Comparison of ENCODE assay signal across 10 cellular contexts in genomic region chr2:72089028-72089427, GRCh38. TPM values are rescaled to one million over a fixed set of nuclear protein-coding genes. Genes with fewer than 3 reads are reported as not detected.
"Had no signal": no experiment of that assay in that cellular context is flagged by ENCODE, and none has a peak within 500 bp of the region (broad histone marks: within the 10 kb centered on the region; RNA-seq: fewer than 3 reads in every experiment).

No MANE protein-coding gene starts in this region.

- FAIRE-seq: H54, HTR-8/SVneo had no signal

- H3K4me3 ChIP-seq: GM23248 had no signal

- H3K9ac ChIP-seq: GM23248, KMS-11 had no signal

- DNase-seq: GM23248, GOT3, H9, HCEC 1CT, HFFc6, IMR-90, KBM-7 had no signal

- H2AFZ ChIP-seq: GM23248 had no signal

- H3K4me2 ChIP-seq: KMS-11 had no signal

- H3K27ac ChIP-seq: GM23248, KMS-11 had no signal

RNA-seq across cellular contexts. Expression of gene CYP26B1, which starts 58.6 kb away (rescaled TPM):
- total RNA-seq: IMR-90 had no signal
